ENCODE assay signal across 12 cellular contexts in genomic region chr5:77777281-77777892, GRCh38. TPM values are rescaled to one million over a fixed set of nuclear protein-coding genes. Genes with fewer than 3 reads are reported as not detected.
DNase-seq lines count a peak whose midpoint lies in the region; ATAC-seq and TF ChIP-seq lines count a peak whose summit lies in the region.
"Had no signal": no experiment of that assay in that cellular context is flagged by ENCODE, and none has a peak within 500 bp of the region (broad histone marks: within the 10 kb centered on the region; RNA-seq: fewer than 3 reads in every experiment).

No MANE protein-coding gene starts in this region.

- peak overlapping the region; percentile 53 for H3K27ac Mint-ChIP-seq in activated B cell treated with CpG ODN at 0.5 μM for 24 hours

- no peak for TF ChIP-seq EP300 in gastroesophageal sphincter (IDR thresholded peaks at IDR 0.05)

- no peaks in the 10 kb centered on the region for H3K27me3 Mint-ChIP-seq in activated B cell treated with CpG ODN at 0.5 μM for 24 hours

- WGBS in gastroesophageal sphincter (ENCODE audit: low coverage in 1 of 2), 2 donors, result 58 to 78% methylated on average over 4 to 8 of the region's 11 CpGs

- peaks cover 14% of the 10 kb centered on the region for H3K36me3 Mint-ChIP-seq in activated B cell treated with CpG ODN at 0.5 μM for 24 hours (ENCODE audit: low read depth)

- H3K4me3 Mint-ChIP-seq in activated B cell treated with CpG ODN at 0.5 μM for 24 hours, result peak overlapping the region; percentile 35

- H3K4me1 ChIP-seq in gastroesophageal sphincter, result peaks cover 16 to 36% (median 16%) of the 10 kb centered on the region in 3 donors

- no peak for TF ChIP-seq POLR2A in gastroesophageal sphincter (IDR thresholded peaks at IDR 0.05)

- no peaks in the 10 kb centered on the region for H3K36me3 ChIP-seq in gastroesophageal sphincter

- no peak overlapping the region for H3K4me3 ChIP-seq in gastroesophageal sphincter

- CTCF ChIA-PET in activated B cell treated with CpG ODN at 0.5 μM for 24 hours (lab: Charles Lee), result interaction anchor here (0.9 kb wide), 1 partner anchor 333 kb away, joined by 3 read pairs; no protein-coding TSS in a partner anchor

- no peaks in the 10 kb centered on the region for H3K9me3 Mint-ChIP-seq in activated B cell treated with CpG ODN at 0.5 μM for 24 hours

- POLR2A ChIA-PET in activated B cell treated with CpG ODN at 0.5 μM for 24 hours (lab: Charles Lee), result interaction anchor here (0.7 kb wide), 1 partner anchor 1899 kb away, joined by 5 read pairs; no protein-coding TSS in a partner anchor

- no peaks in the 10 kb centered on the region for H3K27me3 ChIP-seq in gastroesophageal sphincter

- no peak overlapping the region for H3K27ac ChIP-seq in gastroesophageal sphincter

- DNase-seq in A172 (ENCODE audit: low spot score) (peak; percentile 60), ELR (ENCODE audit: low read depth) (peak; percentile 67), activated B cell treated with CpG ODN at 0.5 μM for 24 hours (no peak), islet precursor cell (peak; percentile 63), left cardiac atrium (no peak), globus pallidus (ENCODE audit: low spot score) (no peak)
- DNase-seq: central memory CD4-positive, alpha-beta T cell; erythroblast; NCI-H2107; stimulated activated CD4-positive, alpha-beta T cell treated with anti-CD3 and anti-CD28 coated beads, Interleukin-4, amount 100 ng/mL, for 1 hour had no signal

- intact Hi-C loops in activated B cell treated with CpG ODN at 0.5 μM for 24 hours (cut with micrococcal nuclease) (loop anchor here (2.0 to 10.0 kb wide), 10 partner anchors 67 to 1457 kb away; partner anchors contain the start of genes AGGF1, AP3B1 and IQGAP2), left cardiac atrium (cut with DNase I) (no loop called here)

- TF ChIP-seq CTCF in activated B cell treated with CpG ODN at 0.5 μM for 24 hours (IDR thresholded peaks at IDR 0.05) (no peak), gastroesophageal sphincter (IDR thresholded peaks at IDR 0.05) (no peak)

- peaks cover 34% of the 10 kb centered on the region for H3K4me1 Mint-ChIP-seq in activated B cell treated with CpG ODN at 0.5 μM for 24 hours

- no peak for ATAC-seq in activated B cell treated with CpG ODN at 0.5 μM for 24 hours (ENCODE audit: low read depth)
- no peak for ATAC-seq in left cardiac atrium
- no peak for ATAC-seq in gastroesophageal sphincter
- no peak for ATAC-seq in GM18868 (IDR thresholded peaks at IDR 0.05; ENCODE audit: unreplicated experiment)

- H3K9me3 ChIP-seq in gastroesophageal sphincter, result no peaks in the 10 kb centered on the region

RNA-seq across cellular contexts. Expression of gene TBCA, which starts 1.2 kb away (rescaled TPM):
- 310 and 576 TPM in 2 replicates for total RNA-seq in A172 (2014; rRNA removed; shearing (Covaris generic))
- total RNA-seq in activated B cell treated with CpG ODN at 0.5 μM for 24 hours, result 113 and 128 TPM in 2 replicates
- total RNA-seq in left cardiac atrium, result 100 to 1,000 TPM; 123 to 153 TPM
- 100 to 1,000 TPM; 137 to 172 (median 153) TPM for total RNA-seq in gastroesophageal sphincter

Comparison
In these comparisons a context has a peak if more than half of its experiments do, and no peak if none do; other contexts are left out.
1. DNase-seq: peak in A172 (single experiment), ELR (single experiment) and islet precursor cell (single experiment); none in activated B cell treated with CpG ODN at 0.5 μM for 24 hours (single experiment), left cardiac atrium (single experiment) and globus pallidus (single experiment).